In the genomic region with DNA sequence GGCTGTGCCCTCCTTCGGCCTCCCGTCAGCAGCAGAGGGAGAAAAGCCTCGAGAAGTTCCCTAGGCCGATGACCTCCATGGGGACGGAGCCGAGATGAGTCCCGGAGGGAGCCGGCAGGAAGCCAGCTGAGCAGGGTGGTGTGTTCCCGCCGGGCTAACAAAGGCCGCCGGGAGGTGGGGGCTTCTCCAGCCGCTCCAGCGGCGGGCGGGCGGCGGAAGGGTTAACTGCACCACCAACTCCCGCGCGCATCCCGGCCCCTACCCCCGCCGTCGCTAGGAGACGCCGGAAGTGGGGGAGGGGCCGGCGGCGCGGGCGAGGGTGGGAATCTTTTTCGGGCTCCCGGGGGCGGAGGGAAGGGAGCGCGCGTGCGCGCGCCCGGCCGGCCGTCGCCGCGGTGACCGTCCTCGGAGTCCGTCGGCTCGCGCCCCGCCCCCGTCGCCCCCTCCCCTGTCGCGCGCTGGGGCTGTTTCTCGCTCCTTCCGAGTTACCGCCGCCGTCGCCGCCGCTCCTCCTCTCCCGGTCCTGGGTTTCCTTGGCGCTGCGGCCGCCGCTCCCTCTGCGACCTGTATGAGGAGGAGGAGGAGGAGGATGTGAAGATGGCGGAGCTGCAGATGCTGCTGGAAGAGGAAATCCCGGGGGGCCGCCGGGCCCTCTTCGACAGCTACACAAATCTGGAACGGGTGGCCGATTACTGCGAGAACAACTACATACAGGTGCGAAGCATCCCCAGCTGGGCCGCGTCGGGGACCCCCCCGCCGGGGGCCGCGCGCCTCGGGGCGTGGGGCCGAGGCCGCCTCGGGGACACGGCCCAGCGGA, we compare ENCODE assay signal across 8 cellular contexts. TPM values are rescaled to one million over a fixed set of nuclear protein-coding genes. Genes with fewer than 3 reads are reported as not detected.
DNase-seq lines count a peak whose midpoint lies in the region; ATAC-seq and TF ChIP-seq lines count a peak whose summit lies in the region.

A gene (plus strand): TSS at position 477 of the 817 bp plus-strand sequence. CDS start 121 bp downstream, at position 598.

- no peaks in the 10 kb centered on the region for H3K36me3 ChIP-seq in A673 (ENCODE audit: insufficient read depth, low read length, poor library complexity, severe bottlenecking)

- POLR2A ChIA-PET in A673 (lab: Charles Lee; ENCODE audit: low non-redundant PET): no interaction called here

- TF ChIP-seq CTCF in A673 (conservative IDR thresholded peaks at IDR 0.05; ENCODE audit: low read depth, low read length) (no peak), choroid plexus epithelial cell (conservative IDR thresholded peaks at IDR 0.05; ENCODE audit: low read depth, low read length) (peak; percentile 8)

- no peaks in the 10 kb centered on the region for H3K9me3 ChIP-seq in A673 (ENCODE audit: low read depth, low read length, poor library complexity, severe bottlenecking)

- H3K27ac ChIP-seq in A673 (ENCODE audit: low read depth, low read length, poor library complexity, severe bottlenecking): peak within 1 kb of the TSS; percentile 90

- H3K4me1 ChIP-seq in A673 (ENCODE audit: insufficient read depth, low read length, poor library complexity, severe bottlenecking): peaks cover 9% of the 10 kb centered on the region

- intact Hi-C loops in A673 (cut with micrococcal nuclease; ENCODE audit: unreplicated experiment): loop anchor here (5.0 kb wide), 2 partner anchors 91 to 324 kb away; a partner anchor contains a TSS

- H3K4me3 ChIP-seq in A673 (ENCODE audit: low read depth, low read length, poor library complexity, severe bottlenecking) (peak within 1 kb of the TSS; percentile 92), choroid plexus epithelial cell (ENCODE audit: low read depth, low read length) (peak within 1 kb of the TSS; percentile 85)

- DNase-seq in A673 (ENCODE audit: low spot score) (peak; percentile 97), NCI-H345 (lab: John Stamatoyannopoulos, UW) (peak; percentile 94), choroid plexus epithelial cell (ENCODE audit: low read depth) (peak; percentile 76), kidney glomerular epithelial cell (lab: John Stamatoyannopoulos, UW) (peak; percentile 82)
- peak; percentile 51 to 63 for DNase-seq in activated CD4-positive, alpha-beta T cell treated with anti-CD3 and anti-CD28 coated beads for 24 hours (ENCODE audit: low read depth in 2 of 2)
- DNase-seq in stimulated activated CD4-positive, alpha-beta T cell treated with anti-CD3 and anti-CD28 coated beads, Interleukin-15, amount 100 ng/mL, for 48 hours (ENCODE audit: low read depth in 2 of 2): peak; percentile 22 to 47

- no TSS peak for BruUV-seq in A673 (replicated peaks; lab: Mats Ljungman, UMichigan)

- CTCF ChIA-PET in A673 (lab: Charles Lee): no interaction called here

- H3K27me3 ChIP-seq in A673 (replicated peaks; ENCODE audit: insufficient read depth, low read depth, low read length, poor library complexity): no peaks in the 10 kb centered on the region

- ATAC-seq in GM18861 (IDR thresholded peaks at IDR 0.05; ENCODE audit: unreplicated experiment) (peak; percentile 46), HG03103 (IDR thresholded peaks at IDR 0.05; ENCODE audit: low read depth, unreplicated experiment) (peak; percentile 43)

RNA-seq across cellular contexts. Expression of the gene that starts here (rescaled TPM):
- total RNA-seq in A673 (2021): 134 and 146 TPM in 2 replicates

Comparison
In these comparisons a context has a peak if more than half of its experiments do, and no peak if none do; other contexts are left out.
1. Peak in every context shown above with its lines: DNase-seq, ATAC-seq, H3K4me3 ChIP-seq and H3K27ac ChIP-seq.
2. DNase-seq: peak in every context shown above with its lines; median percentile 97 in A673; 94 in NCI-H345; 82 in kidney glomerular epithelial cell; 76 in choroid plexus epithelial cell; 57 in activated CD4-positive, alpha-beta T cell treated with anti-CD3 and anti-CD28 coated beads for 24 hours; 34 in stimulated activated CD4-positive, alpha-beta T cell treated with anti-CD3 and anti-CD28 coated beads, Interleukin-15, amount 100 ng/mL, for 48 hours.